17 cellular contexts compared by ENCODE assay signal in genomic region chr1:30362603-30362990, GRCh38.
DNase-seq lines count a peak whose midpoint lies in the region; TF ChIP-seq lines count a peak whose summit lies in the region.
"Had no signal": no experiment of that assay in that cellular context is flagged by ENCODE, and none has a peak within 500 bp of the region (broad histone marks: within the 10 kb centered on the region; RNA-seq: fewer than 3 reads in every experiment).

No MANE protein-coding gene starts in this region.

- H2BK20ac ChIP-seq in H9 (ENCODE audit: low read depth, low read length, poor library complexity, severe bottlenecking) = no peak overlapping the region

- H3K4me1 ChIP-seq in BLaER1 (peaks cover 18% of the 10 kb centered on the region), H9 (ENCODE audit: insufficient read depth, low read length) (no peaks in the 10 kb centered on the region)
- H3K4me1 ChIP-seq: BE2C had no signal

- no peak overlapping the region for H2BK120ac ChIP-seq in H9 (ENCODE audit: low read depth, low read length, poor library complexity, severe bottlenecking)

- H3K14ac ChIP-seq in H9 (ENCODE audit: insufficient read depth, low read length) = no peak overlapping the region

- H4K8ac ChIP-seq in H9 (replicated peaks; ENCODE audit: insufficient read length, low read depth, low read length) = no peak overlapping the region

- H3K56ac ChIP-seq in H9 (ENCODE audit: insufficient read length, low read depth, low read length) = no peak overlapping the region

- H3K9me3 ChIP-seq in BLaER1 = no peaks in the 10 kb centered on the region
- no peaks in the 10 kb centered on the region for H3K9me3 ChIP-seq in H9 (ENCODE audit: control insufficient read depth, low read depth, low read length)
- H3K9me3 ChIP-seq: BE2C had no signal

- peaks cover 3% of the 10 kb centered on the region for H3K27me3 Mint-ChIP-seq in H9 (ENCODE audit: low read depth)
- H3K27me3 Mint-ChIP-seq in type B pancreatic cell = peaks cover 3% of the 10 kb centered on the region
- H3K27me3 Mint-ChIP-seq in CD14-positive monocyte (ENCODE audit: low read depth in 3 of 3) = peaks cover 2 to 11% (median 8%) of the 10 kb centered on the region in 3 donors

- H3K9me3 Mint-ChIP-seq in H9 = no peaks in the 10 kb centered on the region; a peak in 2 of 5 replicates
- no peaks in the 10 kb centered on the region for H3K9me3 Mint-ChIP-seq in type B pancreatic cell
- H3K9me3 Mint-ChIP-seq in CD14-positive monocyte = peaks cover 0 to 2% (median 0%) of the 10 kb centered on the region in 7 donors
- H3K9me3 Mint-ChIP-seq: GM23338, HFFc6 had no signal

- no peaks in the 10 kb centered on the region for H3K79me1 ChIP-seq in H9 (ENCODE audit: insufficient read depth, low read depth, low read length, poor library complexity, severe bottlenecking)

- H3K27me3 ChIP-seq in BLaER1 = no peaks in the 10 kb centered on the region
- H3K27me3 ChIP-seq in H9 (ENCODE audit: insufficient read depth, low read length) = no peaks in the 10 kb centered on the region
- H3K27me3 ChIP-seq: BE2C had no signal

- H3K4ac ChIP-seq in H9 (ENCODE audit: low read depth, low read length) = no peak overlapping the region

- H2BK15ac ChIP-seq in H9 (ENCODE audit: low read depth, low read length) = no peak overlapping the region

- H3T11ph ChIP-seq in H9 (ENCODE audit: low read length) = no peak overlapping the region

- no CpG with 5 or more reads among the region's 6 CpGs for WGBS in H9 (ENCODE audit: extremely low coverage, insufficient read length, low lambda C conversion rate)

- intact Hi-C loops in CD14-positive monocyte (cut with micrococcal nuclease) = no loop called here

- no peak overlapping the region for H4K91ac ChIP-seq in H9 (ENCODE audit: insufficient read length, low read depth, low read length)

- H3K9ac ChIP-seq in BLaER1 (no peak overlapping the region), H9 (ENCODE audit: extremely low read depth, insufficient read length, low read length) (no peak overlapping the region)

- no peak overlapping the region for H2AK5ac ChIP-seq in H9 (ENCODE audit: insufficient read length, low read length)

- H3K23me2 ChIP-seq in H9 (ENCODE audit: insufficient read length, low read depth, low read length, poor library complexity, severe bottlenecking) = no peaks in the 10 kb centered on the region

- H3K4me2 ChIP-seq in BLaER1 (peak overlapping the region; percentile 13; the same call in 1 of the 2 replicates), H9 (ENCODE audit: insufficient read depth, insufficient read length, low read length) (no peak overlapping the region)
- H3K4me2 ChIP-seq: GM23338 had no signal

- no peak overlapping the region for H3K18ac ChIP-seq in H9 (ENCODE audit: insufficient read length, low read depth, low read length)

- no peak overlapping the region for H2AFZ ChIP-seq in H9 (ENCODE audit: low read length)
- H2AFZ ChIP-seq: GM23338 had no signal

- no peak overlapping the region for H3K27ac Mint-ChIP-seq in H9
- no peak overlapping the region for H3K27ac Mint-ChIP-seq in type B pancreatic cell
- H3K27ac Mint-ChIP-seq in CD14-positive monocyte = no peak overlapping the region
- H3K27ac Mint-ChIP-seq: CD4-positive, alpha-beta memory T cell; HFFc6 had no signal

- H2BK5ac ChIP-seq in H9 (ENCODE audit: insufficient read length, low read length) = no peak overlapping the region

- H3K4me1 Mint-ChIP-seq in H9 (peaks cover 33 to 50% of the 10 kb centered on the region in 2 experiments), type B pancreatic cell (ENCODE audit: unreplicated experiment) (peaks cover 35% of the 10 kb centered on the region), CD14-positive monocyte (no peaks in the 10 kb centered on the region)
- H3K4me1 Mint-ChIP-seq: CD4-positive, alpha-beta memory T cell had no signal

- no peaks in the 10 kb centered on the region for H3K36me3 ChIP-seq in BLaER1
- H3K36me3 ChIP-seq: BE2C had no signal

- no peak overlapping the region for H3K4me3 Mint-ChIP-seq in H9
- no peak overlapping the region for H3K4me3 Mint-ChIP-seq in type B pancreatic cell
- no peak overlapping the region for H3K4me3 Mint-ChIP-seq in CD14-positive monocyte
- H3K4me3 Mint-ChIP-seq: CD4-positive, alpha-beta memory T cell; GM23338; HFFc6 had no signal

- H2BK12ac ChIP-seq in H9 (ENCODE audit: insufficient read length, low read depth, low read length) = no peak overlapping the region

- H3K36me3 Mint-ChIP-seq in H9 (ENCODE audit: insufficient read depth in 1 of 3, low read depth in 3 of 3) = no peaks in the 10 kb centered on the region
- no peaks in the 10 kb centered on the region for H3K36me3 Mint-ChIP-seq in type B pancreatic cell
- no peaks in the 10 kb centered on the region for H3K36me3 Mint-ChIP-seq in CD14-positive monocyte
- H3K36me3 Mint-ChIP-seq: CD4-positive, alpha-beta memory T cell had no signal

- H3K79me2 ChIP-seq in H9 (ENCODE audit: insufficient read depth, low read length) = no peaks in the 10 kb centered on the region

- TF ChIP-seq CTCF in H9 (conservative IDR thresholded peaks at IDR 0.05) (no peak), type B pancreatic cell (conservative IDR thresholded peaks at IDR 0.05) (no peak), CD14-positive monocyte (IDR thresholded peaks at IDR 0.05) (no peak)

- H3K4me3 ChIP-seq in BLaER1 = no peak overlapping the region
- H3K4me3 ChIP-seq: GM23338 had no signal

- peak; percentile 24 for DNase-seq in H9
- peak; percentile 55 for DNase-seq in mesenteric fat pad (ENCODE audit: low spot score)
- peak; percentile 63 for DNase-seq in type B pancreatic cell (ENCODE audit: extremely low spot score, unreplicated experiment)
- DNase-seq in CD14-positive monocyte (ENCODE audit: low spot score) = no peak
- no peak for DNase-seq in activated naive CD4-positive, alpha-beta T cell (lab: John Stamatoyannopoulos, UW)
- DNase-seq: ACHN; BE2C; CD4-positive, alpha-beta memory T cell; DMS153; DMS79; GDM1; HFFc6; IMR-90 had no signal

- H3K27ac ChIP-seq in BLaER1 = no peak overlapping the region
- no peak overlapping the region for H3K27ac ChIP-seq in H9 (ENCODE audit: insufficient read length, low read depth, low read length)
- H3K27ac ChIP-seq: C4-2B, HL-60 had no signal

- no peak overlapping the region for H3K23ac ChIP-seq in H9 (ENCODE audit: insufficient read length, low read depth, low read length)

- no peak overlapping the region for H4K5ac ChIP-seq in H9 (ENCODE audit: insufficient read length, low read depth, low read length)

- H4K20me1 ChIP-seq in BLaER1 (no peaks in the 10 kb centered on the region), H9 (ENCODE audit: control insufficient read depth, insufficient read depth, insufficient read length) (no peaks in the 10 kb centered on the region)

Comparison
In these comparisons a context has a peak if more than half of its experiments do, and no peak if none do; other contexts are left out.
1. DNase-seq: peak in H9 (single experiment), mesenteric fat pad (single experiment) and type B pancreatic cell (single experiment); none in CD14-positive monocyte (single experiment) and activated naive CD4-positive, alpha-beta T cell (0 of 4).